ENCODE assay signal across 8 cellular contexts in the genomic region with DNA sequence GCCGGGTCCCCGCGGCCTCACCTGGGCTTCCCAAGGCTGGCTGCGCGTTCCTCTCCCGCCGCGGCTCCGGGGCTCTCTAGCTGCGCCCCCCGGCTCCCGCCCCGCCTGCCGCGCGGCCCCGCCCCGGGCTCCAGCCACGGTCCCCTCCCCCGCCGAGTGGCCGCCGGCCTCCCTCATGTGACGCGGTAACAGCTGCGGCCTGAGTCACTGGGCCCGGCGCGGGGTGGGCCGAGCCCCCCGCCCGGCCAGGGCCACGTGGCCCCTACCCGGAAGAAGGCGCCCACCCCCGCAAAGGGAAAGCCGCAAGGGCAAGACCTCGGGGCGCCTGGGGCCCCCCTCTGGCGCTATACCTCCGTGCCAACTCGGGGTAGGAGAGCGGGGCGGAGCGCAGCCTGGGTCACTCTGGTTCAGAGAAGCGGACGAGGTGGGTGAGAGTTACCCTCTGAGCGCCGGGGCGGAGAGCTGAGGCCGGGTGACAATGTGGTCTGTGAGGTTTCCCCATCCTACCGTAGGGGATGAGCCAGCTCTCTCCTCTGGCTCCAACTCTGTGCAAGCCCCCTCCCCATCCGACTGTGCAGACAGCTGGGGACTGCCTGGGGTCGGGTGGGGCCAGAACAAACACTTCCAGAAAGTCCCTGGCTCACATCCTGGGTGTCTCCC. TPM values are rescaled to one million over a fixed set of nuclear protein-coding genes. Genes with fewer than 3 reads are reported as not detected.
DNase-seq lines count a peak whose midpoint lies in the region; ATAC-seq and TF ChIP-seq lines count a peak whose summit lies in the region.

A gene with protein sequence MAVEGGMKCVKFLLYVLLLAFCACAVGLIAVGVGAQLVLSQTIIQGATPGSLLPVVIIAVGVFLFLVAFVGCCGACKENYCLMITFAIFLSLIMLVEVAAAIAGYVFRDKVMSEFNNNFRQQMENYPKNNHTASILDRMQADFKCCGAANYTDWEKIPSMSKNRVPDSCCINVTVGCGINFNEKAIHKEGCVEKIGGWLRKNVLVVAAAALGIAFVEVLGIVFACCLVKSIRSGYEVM (minus strand): TSS at position 78 of the 660 bp plus-strand sequence. CDS start 668 bp downstream, outside the sequence.

- peak within 1 kb of the TSS; percentile 99 for H3K4me2 ChIP-seq in Karpas-422 (ENCODE audit: low read depth, low read length, poor library complexity, severe bottlenecking)

- intact Hi-C loops in T-helper 1 cell treated with Interleukin-12 subunit alpha and Interleukin-12 subunit beta and Interleukin-4 antibody, amounts not matched to agents 30 ng/mL and 1 ng/mL, for 36 hours (cut with micrococcal nuclease): loop anchor here (1.0 to 2.0 kb wide), 3 partner anchors 9 to 540 kb away; a partner anchor contains a TSS
- intact Hi-C loops in left ventricle myocardium inferior (cut with micrococcal nuclease) (no loop called here), prostate gland (cut with DNase I) (loop anchor here (5.0 kb wide), 1 partner anchor 198 kb away; a partner anchor contains a TSS), uterus (cut with DNase I; ENCODE audit: low total_unique reads) (no loop called here)

- 0% methylated on average over 37 of the region's 54 CpGs for WGBS in prostate gland

- TF ChIP-seq CTCF in GM06990 (IDR thresholded peaks at IDR 0.05; ENCODE audit: insufficient read depth, low read length, poor library complexity, severe bottlenecking) (peak; percentile 16), left ventricle myocardium inferior (IDR thresholded peaks at IDR 0.05; ENCODE audit: borderline replicate concordance) (no peak), prostate gland (IDR thresholded peaks at IDR 0.05) (no peak), uterus (IDR thresholded peaks at IDR 0.05) (no peak)

- H3K79me2 ChIP-seq in Karpas-422 (ENCODE audit: low read length): peaks cover 14% of the 10 kb centered on the region

- DNase-seq in GM06990 (ENCODE audit: extremely low read depth, insufficient read length): peak; percentile 82
- peak; percentile 87 for DNase-seq in Karpas-422
- peak in 55 of 56 donors; percentile 61 to 94 (median 82) for DNase-seq in amygdala (lab: John Stamatoyannopoulos, UW)
- peak; percentile 93 for DNase-seq in left ventricle myocardium inferior
- peak; percentile 89 for DNase-seq in prostate gland (ENCODE audit: low spot score)
- peak; percentile 92 to 93 for DNase-seq in uterus

- H3K9ac ChIP-seq in Karpas-422 (ENCODE audit: low read length): peak within 1 kb of the TSS; percentile 96

- H3K9me2 ChIP-seq in Karpas-422 (replicated peaks; ENCODE audit: insufficient read depth, low read length): no peaks in the 10 kb centered on the region

- H4K20me1 ChIP-seq in Karpas-422 (ENCODE audit: insufficient read depth, low read depth, low read length): no peaks in the 10 kb centered on the region

- TF ChIP-seq POLR2A in prostate gland (IDR thresholded peaks at IDR 0.05) (peak; percentile 83), uterus (IDR thresholded peaks at IDR 0.05) (peak; percentile 75 to 93)

- peak within 1 kb of the TSS; percentile 95 for H2AFZ ChIP-seq in Karpas-422 (ENCODE audit: low read length)

- H3K4me3 ChIP-seq in GM06990 (replicated peaks; ENCODE audit: low read depth, low read length): peak within 1 kb of the TSS; percentile 88
- H3K4me3 ChIP-seq in Karpas-422 (ENCODE audit: low read length): peak within 1 kb of the TSS; percentile 95
- H3K4me3 ChIP-seq in left ventricle myocardium inferior: peak within 1 kb of the TSS; percentile 91
- H3K4me3 ChIP-seq in prostate gland: peak within 1 kb of the TSS; percentile 88 to 94
- H3K4me3 ChIP-seq in uterus: peak within 1 kb of the TSS; percentile 75 to 98

- H3K27ac ChIP-seq in Karpas-422 (ENCODE audit: low read length) (peak within 1 kb of the TSS; percentile 60), left ventricle myocardium inferior (replicated peaks) (peak within 1 kb of the TSS; percentile 98), prostate gland (peak within 1 kb of the TSS; percentile 99), uterus (peak within 1 kb of the TSS; percentile 99)

- ATAC-seq in GM21825 (IDR thresholded peaks at IDR 0.05; ENCODE audit: unreplicated experiment): peak; percentile 59

- H3K9me3 ChIP-seq in Karpas-422 (ENCODE audit: low read length) (no peaks in the 10 kb centered on the region), left ventricle myocardium inferior (replicated peaks) (no peaks in the 10 kb centered on the region), prostate gland (no peaks in the 10 kb centered on the region), uterus (no peaks in the 10 kb centered on the region)

- H3K36me3 ChIP-seq in GM06990 (ENCODE audit: control insufficient read depth, insufficient read depth, low read length): peaks cover 7% of the 10 kb centered on the region
- no peaks in the 10 kb centered on the region for H3K36me3 ChIP-seq in Karpas-422 (ENCODE audit: insufficient read depth, low read length)
- peaks cover 34% of the 10 kb centered on the region for H3K36me3 ChIP-seq in left ventricle myocardium inferior
- H3K36me3 ChIP-seq in prostate gland: no peaks in the 10 kb centered on the region
- no peaks in the 10 kb centered on the region for H3K36me3 ChIP-seq in uterus

- H3K27me3 ChIP-seq in GM06990 (replicated peaks; ENCODE audit: control insufficient read depth, insufficient read depth, low read length): no peaks in the 10 kb centered on the region
- H3K27me3 ChIP-seq in Karpas-422 (ENCODE audit: low read length): no peaks in the 10 kb centered on the region
- no peaks in the 10 kb centered on the region for H3K27me3 ChIP-seq in left ventricle myocardium inferior (ENCODE audit: low read depth)
- H3K27me3 ChIP-seq in prostate gland (replicated peaks; ENCODE audit: insufficient read depth): no peaks in the 10 kb centered on the region
- H3K27me3 ChIP-seq in uterus: no peaks in the 10 kb centered on the region

- peaks cover 51% of the 10 kb centered on the region for H3K4me1 ChIP-seq in Karpas-422 (ENCODE audit: low read length)
- peaks cover 62% of the 10 kb centered on the region for H3K4me1 ChIP-seq in left ventricle myocardium inferior
- peaks cover 9% of the 10 kb centered on the region for H3K4me1 ChIP-seq in prostate gland (replicated peaks)
- peaks cover 0 to 8% of the 10 kb centered on the region in 2 donors for H3K4me1 ChIP-seq in uterus

RNA-seq across cellular contexts. Expression of the gene that starts here (rescaled TPM):
- total RNA-seq in Karpas-422 (2014; rRNA removed; shearing (Covaris generic); ENCODE audit: low replicate concordance): 150 and 266 TPM in 2 replicates
- 164 and 172 TPM in 2 replicates for total RNA-seq in T-helper 1 cell treated with Interleukin-12 subunit alpha and Interleukin-12 subunit beta and Interleukin-4 antibody, amounts not matched to agents 30 ng/mL and 1 ng/mL, for 36 hours
- total RNA-seq in left ventricle myocardium inferior: 705 TPM
- 100 to 1,000 TPM; 485 to 585 TPM for total RNA-seq in prostate gland
- 100 to 1,000 TPM; 417 to 911 (median 637) TPM for total RNA-seq in uterus

Comparison
In these comparisons a context has a peak if more than half of its experiments do, and no peak if none do; other contexts are left out.
1. Peak in every context shown above with its lines: DNase-seq, ATAC-seq, H3K4me3 ChIP-seq and H3K27ac ChIP-seq.
2. intact Hi-C loops: an anchor here in T-helper 1 cell treated with Interleukin-12 subunit alpha and Interleukin-12 subunit beta and Interleukin-4 antibody, amounts not matched to agents 30 ng/mL and 1 ng/mL, for 36 hours (1.0 to 2.0 kb wide) and prostate gland (5.0 kb wide); none called in left ventricle myocardium inferior and uterus.